Comparison of ENCODE assay signal across 1 cellular context in the genomic region with DNA sequence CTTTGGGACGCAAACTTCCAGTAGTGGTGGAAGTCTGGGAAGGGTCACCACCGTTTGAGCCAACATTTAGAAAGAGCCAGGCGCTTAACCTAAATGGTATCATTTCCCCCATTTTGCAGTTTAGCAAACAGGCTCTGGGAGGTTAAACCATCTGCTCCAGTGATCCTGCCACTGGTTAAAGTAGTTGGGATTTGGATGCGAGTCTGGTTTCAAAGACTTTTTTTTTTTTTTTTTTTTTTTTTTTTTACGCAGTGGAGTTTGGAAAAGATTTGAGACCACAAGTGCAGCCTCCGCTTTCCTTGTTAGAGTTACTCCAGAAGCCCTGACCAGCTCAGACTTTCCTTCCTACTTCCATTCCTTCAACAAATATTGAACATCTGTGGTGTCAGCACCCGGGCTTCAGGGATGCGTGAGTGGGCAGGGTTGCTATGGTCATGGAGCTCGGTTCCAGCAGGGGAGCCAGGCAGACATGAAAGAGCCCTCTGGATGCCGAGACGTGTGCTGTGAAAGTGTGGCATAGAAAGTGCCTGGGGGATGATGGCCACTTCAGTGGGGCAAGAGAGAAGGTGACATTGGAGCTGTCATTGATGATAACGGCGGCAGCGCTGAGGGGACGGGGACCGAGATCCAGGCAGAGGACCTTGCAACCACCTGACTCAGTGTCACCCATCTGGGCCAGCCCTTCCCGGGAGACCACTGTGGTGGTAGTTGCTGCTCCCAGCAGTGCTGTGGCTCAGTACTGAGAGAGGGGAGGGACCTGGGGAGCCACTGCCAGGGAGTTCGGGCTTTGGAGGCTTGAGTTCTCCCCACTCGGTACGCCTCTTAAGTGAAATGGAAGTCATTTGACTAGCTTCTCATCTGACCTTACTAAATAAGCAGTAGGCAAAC.
TF ChIP-seq lines count a peak whose summit lies in the region.

No MANE protein-coding gene starts in this region.

TF ChIP-seq in HEK293T, 16 proteins besides CTCF, POLR2A, EP300 and RAD21 (continued from another document):
- TF ChIP-seq, protein P1, sequence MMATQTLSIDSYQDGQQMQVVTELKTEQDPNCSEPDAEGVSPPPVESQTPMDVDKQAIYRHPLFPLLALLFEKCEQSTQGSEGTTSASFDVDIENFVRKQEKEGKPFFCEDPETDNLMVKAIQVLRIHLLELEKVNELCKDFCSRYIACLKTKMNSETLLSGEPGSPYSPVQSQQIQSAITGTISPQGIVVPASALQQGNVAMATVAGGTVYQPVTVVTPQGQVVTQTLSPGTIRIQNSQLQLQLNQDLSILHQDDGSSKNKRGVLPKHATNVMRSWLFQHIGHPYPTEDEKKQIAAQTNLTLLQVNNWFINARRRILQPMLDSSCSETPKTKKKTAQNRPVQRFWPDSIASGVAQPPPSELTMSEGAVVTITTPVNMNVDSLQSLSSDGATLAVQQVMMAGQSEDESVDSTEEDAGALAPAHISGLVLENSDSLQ (IDR thresholded peaks at IDR 0.05): no peak
- no peak for TF ChIP-seq FOXM1 (IDR thresholded peaks at IDR 0.05; ENCODE audit: borderline replicate concordance)
- TF ChIP-seq L3MBTL2 (conservative IDR thresholded peaks at IDR 0.05): no peak
- no peak for TF ChIP-seq ARNT (IDR thresholded peaks at IDR 0.05)
